15 cellular contexts compared by ENCODE assay signal in genomic region chr10:71971769-71972555, GRCh38. TPM values are rescaled to one million over a fixed set of nuclear protein-coding genes. Genes with fewer than 3 reads are reported as not detected.
DNase-seq lines count a peak whose midpoint lies in the region; ATAC-seq, FAIRE-seq and TF ChIP-seq lines count a peak whose summit lies in the region.
"Had no signal": no experiment of that assay in that cellular context is flagged by ENCODE, and none has a peak within 500 bp of the region (broad histone marks: within the 10 kb centered on the region; RNA-seq: fewer than 3 reads in every experiment).

No MANE protein-coding gene starts in this region.

- no peak for TF ChIP-seq EP300 in tibial nerve (IDR thresholded peaks at IDR 0.05)

- intact Hi-C loops in activated CD8-positive, alpha-beta T cell treated with anti-CD3 and anti-CD28 coated beads for 36 hours (cut with micrococcal nuclease) = no loop called here

- TF ChIP-seq CTCF in activated CD8-positive, alpha-beta T cell treated with anti-CD3 and anti-CD28 coated beads for 36 hours (IDR thresholded peaks at IDR 0.05) = no peak
- TF ChIP-seq CTCF in astrocyte (IDR thresholded peaks at IDR 0.05; ENCODE audit: insufficient read depth, low read depth, low read length) (no peak), nephron (IDR thresholded peaks at IDR 0.05; ENCODE audit: unreplicated experiment in 3 of 3) (no peak), tibial nerve (IDR thresholded peaks at IDR 0.05) (no peak)

- H3K36me3 ChIP-seq in astrocyte (ENCODE audit: insufficient read depth, low read length) = no peaks in the 10 kb centered on the region
- H3K36me3 ChIP-seq in tibial nerve = no peaks in the 10 kb centered on the region
- H3K36me3 ChIP-seq: left lung had no signal

- no peak overlapping the region for H3K4me3 Mint-ChIP-seq in activated CD8-positive, alpha-beta T cell treated with anti-CD3 and anti-CD28 coated beads for 36 hours
- H3K4me3 Mint-ChIP-seq in activated CD8-positive, alpha-beta T cell treated with anti-CD3 and anti-CD28 coated beads, Interleukin-2, amount 10 ng/mL, durations not matched to agents 7 days and 5 days = no peak overlapping the region
- H3K4me3 Mint-ChIP-seq in astrocyte (ENCODE audit: unreplicated experiment) (no peak overlapping the region), nephron (no peak overlapping the region)
- H3K4me3 Mint-ChIP-seq: activated CD4-positive, alpha-beta memory T cell treated with anti-CD3 and anti-CD28 coated beads, Interleukin-2, amount 10 ng/mL, durations not matched to agents 7 days and 5 days; activated naive CD8-positive, alpha-beta T cell treated with anti-CD3 and anti-CD28 coated beads, Interleukin-2, amount 50 U/mL, for 24 hours; T-helper 2 cell treated with Interferon-gamma antibody and Interleukin-4, amounts not matched to agents 5 μg/mL and 100 μg/mL, for 36 hours had no signal

- no peaks in the 10 kb centered on the region for H3K9me3 Mint-ChIP-seq in activated CD8-positive, alpha-beta T cell treated with anti-CD3 and anti-CD28 coated beads for 36 hours
- no peaks in the 10 kb centered on the region for H3K9me3 Mint-ChIP-seq in activated CD8-positive, alpha-beta T cell treated with anti-CD3 and anti-CD28 coated beads, Interleukin-2, amount 10 ng/mL, durations not matched to agents 7 days and 5 days (ENCODE audit: insufficient read depth)
- H3K9me3 Mint-ChIP-seq in astrocyte (ENCODE audit: unreplicated experiment) = no peaks in the 10 kb centered on the region
- H3K9me3 Mint-ChIP-seq in nephron = no peaks in the 10 kb centered on the region
- H3K9me3 Mint-ChIP-seq: activated CD4-positive, alpha-beta memory T cell treated with anti-CD3 and anti-CD28 coated beads, Interleukin-2, amount 10 ng/mL, durations not matched to agents 7 days and 5 days; activated naive CD8-positive, alpha-beta T cell treated with anti-CD3 and anti-CD28 coated beads, Interleukin-2, amount 50 U/mL, for 24 hours; T-helper 2 cell treated with Interferon-gamma antibody and Interleukin-4, amounts not matched to agents 5 μg/mL and 100 μg/mL, for 36 hours had no signal

- H2AFZ ChIP-seq in astrocyte (ENCODE audit: low read depth, low read length) = no peak overlapping the region
- H2AFZ ChIP-seq: PC-9 had no signal

- peaks cover 67% of the 10 kb centered on the region for H3K4me1 ChIP-seq in astrocyte (ENCODE audit: insufficient read depth, low read length)
- H3K4me1 ChIP-seq in tibial nerve = peaks cover 0 to 100% (median 88%) of the 10 kb centered on the region in 4 donors

- peak; percentile 37 for DNase-seq in activated CD8-positive, alpha-beta T cell treated with anti-CD3 and anti-CD28 coated beads for 36 hours
- no peak for DNase-seq in activated CD8-positive, alpha-beta T cell treated with anti-CD3 and anti-CD28 coated beads, Interleukin-2, amount 10 ng/mL, durations not matched to agents 7 days and 5 days
- DNase-seq in astrocyte (ENCODE audit: low read depth) = no peak
- no peak for DNase-seq in tibial nerve (ENCODE audit: low spot score in 2 of 2)
- DNase-seq in SHP77 (lab: John Stamatoyannopoulos, UW) = no peak
- no peak for DNase-seq in NCI-H510A treated with DMSO at 0.1 percent for 48 hours (lab: John Stamatoyannopoulos, UW)
- DNase-seq: activated CD4-positive, alpha-beta memory T cell treated with anti-CD3 and anti-CD28 coated beads, Interleukin-2, amount 10 ng/mL, durations not matched to agents 7 days and 5 days; activated naive CD8-positive, alpha-beta T cell treated with anti-CD3 and anti-CD28 coated beads, Interleukin-2, amount 50 U/mL, for 24 hours; Calu3; left lung; PC-9 had no signal

- peaks cover 79% of the 10 kb centered on the region for H4K20me1 ChIP-seq in astrocyte (ENCODE audit: insufficient read depth, low read length)

- 56 to 63% methylated on average over 21 of the region's 21 CpGs for WGBS in tibial nerve, 2 donors

- H3K27me3 Mint-ChIP-seq in activated CD8-positive, alpha-beta T cell treated with anti-CD3 and anti-CD28 coated beads for 36 hours = peaks cover 9% of the 10 kb centered on the region
- H3K27me3 Mint-ChIP-seq in activated CD8-positive, alpha-beta T cell treated with anti-CD3 and anti-CD28 coated beads, Interleukin-2, amount 10 ng/mL, durations not matched to agents 7 days and 5 days (ENCODE audit: low read depth) = peaks cover 4% of the 10 kb centered on the region
- H3K27me3 Mint-ChIP-seq in astrocyte (ENCODE audit: low read depth, unreplicated experiment) (no peaks in the 10 kb centered on the region), nephron (ENCODE audit: low read depth) (peaks cover 5% of the 10 kb centered on the region)

- TF ChIP-seq POLR2A in tibial nerve (IDR thresholded peaks at IDR 0.05) = no peak

- POLR2A ChIA-PET in activated CD8-positive, alpha-beta T cell treated with anti-CD3 and anti-CD28 coated beads for 36 hours (lab: Charles Lee) = interaction anchor here (1.1 kb wide), 1 partner anchor 116 kb away, joined by 3 read pairs; the partner anchor contains the start of gene SPOCK2
- POLR2A ChIA-PET in activated CD8-positive, alpha-beta T cell treated with anti-CD3 and anti-CD28 coated beads, Interleukin-2, amount 10 ng/mL, durations not matched to agents 7 days and 5 days (lab: Charles Lee) = interaction anchor here (0.6 kb wide), 1 partner anchor 184 kb away, joined by 3 read pairs; no protein-coding TSS in a partner anchor

- ATAC-seq in activated CD8-positive, alpha-beta T cell treated with anti-CD3 and anti-CD28 coated beads for 36 hours = no peak
- ATAC-seq in activated CD8-positive, alpha-beta T cell treated with anti-CD3 and anti-CD28 coated beads, Interleukin-2, amount 10 ng/mL, durations not matched to agents 7 days and 5 days = no peak
- ATAC-seq in GM18909 (IDR thresholded peaks at IDR 0.05; ENCODE audit: poor library complexity, unreplicated experiment) = no peak
- ATAC-seq: activated naive CD8-positive, alpha-beta T cell treated with anti-CD3 and anti-CD28 coated beads, Interleukin-2, amount 50 U/mL, for 24 hours had no signal

- no peaks in the 10 kb centered on the region for H3K36me3 Mint-ChIP-seq in activated CD8-positive, alpha-beta T cell treated with anti-CD3 and anti-CD28 coated beads for 36 hours (ENCODE audit: low read depth)
- H3K36me3 Mint-ChIP-seq in activated CD8-positive, alpha-beta T cell treated with anti-CD3 and anti-CD28 coated beads, Interleukin-2, amount 10 ng/mL, durations not matched to agents 7 days and 5 days (ENCODE audit: low read depth) = no peaks in the 10 kb centered on the region
- H3K36me3 Mint-ChIP-seq in astrocyte (ENCODE audit: low read depth, unreplicated experiment) (peaks cover 3% of the 10 kb centered on the region), nephron (ENCODE audit: low read depth) (no peaks in the 10 kb centered on the region)

- no peak overlapping the region for H3K27ac Mint-ChIP-seq in activated CD8-positive, alpha-beta T cell treated with anti-CD3 and anti-CD28 coated beads for 36 hours
- H3K27ac Mint-ChIP-seq in activated CD8-positive, alpha-beta T cell treated with anti-CD3 and anti-CD28 coated beads, Interleukin-2, amount 10 ng/mL, durations not matched to agents 7 days and 5 days = no peak overlapping the region
- no peak overlapping the region for H3K27ac Mint-ChIP-seq in astrocyte (ENCODE audit: unreplicated experiment)
- peak overlapping the region in 2 of 3 experiments; percentile 23 to 55 for H3K27ac Mint-ChIP-seq in nephron
- H3K27ac Mint-ChIP-seq: activated CD4-positive, alpha-beta memory T cell treated with anti-CD3 and anti-CD28 coated beads, Interleukin-2, amount 10 ng/mL, durations not matched to agents 7 days and 5 days; T-helper 2 cell treated with Interferon-gamma antibody and Interleukin-4, amounts not matched to agents 5 μg/mL and 100 μg/mL, for 36 hours had no signal

- CTCF ChIA-PET in activated CD8-positive, alpha-beta T cell treated with anti-CD3 and anti-CD28 coated beads for 36 hours (lab: Charles Lee) = interaction anchor here (0.9 to 3.0 kb wide), 3 partner anchors 16 to 77 kb away, joined by 3 to 9 read pairs (median 4); no protein-coding TSS in a partner anchor
- CTCF ChIA-PET in activated CD8-positive, alpha-beta T cell treated with anti-CD3 and anti-CD28 coated beads, Interleukin-2, amount 10 ng/mL, durations not matched to agents 7 days and 5 days (lab: Charles Lee) = no interaction called here

- no peak overlapping the region for H3K9ac ChIP-seq in astrocyte (ENCODE audit: low read length)

- no peaks in the 10 kb centered on the region for H3K9me3 ChIP-seq in astrocyte (ENCODE audit: insufficient read depth, low read depth, low read length)
- no peaks in the 10 kb centered on the region for H3K9me3 ChIP-seq in tibial nerve
- H3K9me3 ChIP-seq: left lung had no signal

- peaks cover 72% of the 10 kb centered on the region for H3K79me2 ChIP-seq in astrocyte (ENCODE audit: insufficient read depth, low read length)

- H3K4me2 ChIP-seq in astrocyte (ENCODE audit: low read length) = peak overlapping the region; percentile 46
- H3K4me2 ChIP-seq: PC-9 had no signal

- H3K4me3 ChIP-seq in astrocyte (ENCODE audit: insufficient read depth, low read depth, low read length) = no peak overlapping the region
- H3K4me3 ChIP-seq in tibial nerve = peak overlapping the region in 3 of 4 donors; percentile 11 to 35 (median 12)
- H3K4me3 ChIP-seq: left lung, PC-9 had no signal

- no peak for FAIRE-seq in astrocyte (lab: Jason Lieb, UNC)
- FAIRE-seq: A204.1 had no signal

- H3K27me3 ChIP-seq in astrocyte (ENCODE audit: insufficient read depth, low read length) (no peaks in the 10 kb centered on the region), tibial nerve (no peaks in the 10 kb centered on the region)
- H3K27me3 ChIP-seq: left lung had no signal

- peaks cover 46% of the 10 kb centered on the region for H3K4me1 Mint-ChIP-seq in activated CD8-positive, alpha-beta T cell treated with anti-CD3 and anti-CD28 coated beads for 36 hours (ENCODE audit: low read depth)
- H3K4me1 Mint-ChIP-seq in activated CD8-positive, alpha-beta T cell treated with anti-CD3 and anti-CD28 coated beads, Interleukin-2, amount 10 ng/mL, durations not matched to agents 7 days and 5 days (ENCODE audit: low read depth) = peaks cover 6% of the 10 kb centered on the region
- H3K4me1 Mint-ChIP-seq in astrocyte (ENCODE audit: low read depth, unreplicated experiment) (peaks cover 73% of the 10 kb centered on the region), nephron (peaks cover 71% of the 10 kb centered on the region)

- H3K27ac ChIP-seq in astrocyte (ENCODE audit: low read depth, low read length) (no peak overlapping the region), tibial nerve (peak overlapping the region; percentile 66 to 99 (median 85))
- H3K27ac ChIP-seq: PC-9 had no signal

RNA-seq across cellular contexts. Expression of gene CHST3, which starts 7.8 kb away (rescaled TPM):
- under 1 TPM; 0.20 to 0.36 TPM for total RNA-seq in activated CD8-positive, alpha-beta T cell treated with anti-CD3 and anti-CD28 coated beads for 36 hours
- not detected for total RNA-seq in activated CD8-positive, alpha-beta T cell treated with anti-CD3 and anti-CD28 coated beads, Interleukin-2, amount 10 ng/mL, durations not matched to agents 7 days and 5 days
- total RNA-seq in astrocyte = 42.9 and 43.5 TPM in 2 replicates
- 10 to 100 TPM; 41.2 to 56.4 (median 47.4) TPM for total RNA-seq in tibial nerve

Comparison
In these comparisons a context has a peak if more than half of its experiments do, and no peak if none do; other contexts are left out.
1. H3K27ac Mint-ChIP-seq: peak in nephron (2 of 3); none in activated CD8-positive, alpha-beta T cell treated with anti-CD3 and anti-CD28 coated beads for 36 hours (single experiment), activated CD8-positive, alpha-beta T cell treated with anti-CD3 and anti-CD28 coated beads, Interleukin-2, amount 10 ng/mL, durations not matched to agents 7 days and 5 days (single experiment) and astrocyte (single experiment).
2. RNA of gene CHST3, which starts 7.8 kb away (total RNA-seq): 41.2 to 56.4 TPM in tibial nerve and 42.9 to 43.5 TPM in astrocyte; 0.20 to 0.36 TPM in activated CD8-positive, alpha-beta T cell treated with anti-CD3 and anti-CD28 coated beads for 36 hours and not detected in activated CD8-positive, alpha-beta T cell treated with anti-CD3 and anti-CD28 coated beads, Interleukin-2, amount 10 ng/mL, durations not matched to agents 7 days and 5 days; every median in the first group is over 10 times any median in the second.